Comparison of ENCODE assay signal across 23 cellular contexts in the genomic region with DNA sequence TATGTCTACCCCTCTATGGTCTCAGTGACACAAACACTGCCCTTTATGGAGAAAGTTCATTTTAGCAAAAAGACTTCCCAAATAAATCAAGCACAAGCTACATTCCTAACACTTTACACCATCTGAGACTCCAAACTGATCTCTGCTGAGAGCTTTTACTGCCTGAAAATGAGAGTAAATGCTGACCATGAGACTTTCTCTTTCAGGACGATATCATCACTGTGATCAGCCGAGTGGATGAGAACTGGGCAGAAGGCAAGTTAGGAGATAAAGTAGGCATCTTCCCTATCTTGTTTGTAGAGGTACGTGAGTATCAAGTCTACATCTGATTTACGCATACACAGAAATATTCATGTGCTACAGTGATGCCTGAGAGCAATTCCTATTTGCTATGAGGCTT.
"Had no signal": no experiment of that assay in that cellular context is flagged by ENCODE, and none has a peak within 500 bp of the region (broad histone marks: within the 10 kb centered on the region; RNA-seq: fewer than 3 reads in every experiment).

No MANE protein-coding gene starts in this region.

- ATAC-seq: activated CD8-positive, alpha-beta T cell treated with anti-CD3 and anti-CD28 coated beads, Interleukin-2, amount 10 ng/mL, durations not matched to agents 7 days and 5 days; activated naive CD8-positive, alpha-beta T cell treated with anti-CD3 and anti-CD28 coated beads, Interleukin-2, amount 50 U/mL, for 24 hours; effector memory CD8-positive, alpha-beta T cell; left lung; natural killer cell; pancreas; right cardiac atrium; stimulated activated naive CD8-positive, alpha-beta T cell treated with anti-CD3 and anti-CD28 coated beads, Interleukin-15, Interleukin-2, amounts not matched to agents 100 U/mL and 50 U/mL, for 24 hours; T-cell had no signal

- DNase-seq: activated CD4-positive, alpha-beta T cell treated with anti-CD3 and anti-CD28 coated beads, Interleukin-2, amount 10 ng/mL, durations not matched to agents 7 days and 5 days; activated CD4-positive, CD25-positive, alpha-beta regulatory T cell treated with anti-CD3 and anti-CD28 coated beads, Interleukin-2, amount 50 U/mL, for 72 hours; activated CD8-positive, alpha-beta T cell treated with anti-CD3 and anti-CD28 coated beads, Interleukin-2, amount 10 ng/mL, durations not matched to agents 7 days and 5 days; activated gamma-delta T cell; activated naive CD4-positive, alpha-beta T cell treated with anti-CD3 and anti-CD28 coated beads, Interleukin-2, amount 50 U/mL, for 16 hours; activated naive CD8-positive, alpha-beta T cell treated with anti-CD3 and anti-CD28 coated beads, Interleukin-2, amount 50 U/mL, for 24 hours; central memory CD4-positive, alpha-beta T cell; colonic mucosa; dorsolateral prefrontal cortex; effector memory CD8-positive, alpha-beta T cell; esophagus squamous epithelium; left lung; natural killer cell; pancreas; right cardiac atrium; stimulated activated CD4-positive, alpha-beta T cell treated with anti-CD3 and anti-CD28 coated beads, Interleukin-12 subunit alpha, Interleukin-12 subunit beta, amount 100 ng/mL, for 4 hours; stimulated activated CD4-positive, alpha-beta T cell treated with anti-CD3 and anti-CD28 coated beads, Interleukin-4, amount 100 ng/mL, for 4 hours; stimulated activated naive CD8-positive, alpha-beta T cell treated with anti-CD3 and anti-CD28 coated beads, Interleukin-15, Interleukin-2, amounts not matched to agents 100 U/mL and 50 U/mL, for 24 hours; T-cell; thyroid gland; WERI-Rb-1 had no signal

- H3K27ac ChIP-seq: colonic mucosa, dorsolateral prefrontal cortex, esophagus squamous epithelium, left lung, neutrophil, pancreas, thyroid gland, WERI-Rb-1 had no signal

- H3K36me3 ChIP-seq: colonic mucosa, left lung, neutrophil, thyroid gland, WERI-Rb-1 had no signal

- H3K4me1 ChIP-seq: colonic mucosa, esophagus squamous epithelium, left lung had no signal

- H3K4me3 ChIP-seq: colonic mucosa, dorsolateral prefrontal cortex, esophagus squamous epithelium, left lung, lung, pancreas, thyroid gland had no signal

- H3K27me3 ChIP-seq: colonic mucosa, dorsolateral prefrontal cortex, esophagus squamous epithelium, left lung, neutrophil, pancreas, thyroid gland had no signal

- H3K9me3 ChIP-seq: colonic mucosa, esophagus squamous epithelium, left lung, neutrophil, pancreas, thyroid gland had no signal
